ENCODE assay signal across 1 cellular context in the genomic region with DNA sequence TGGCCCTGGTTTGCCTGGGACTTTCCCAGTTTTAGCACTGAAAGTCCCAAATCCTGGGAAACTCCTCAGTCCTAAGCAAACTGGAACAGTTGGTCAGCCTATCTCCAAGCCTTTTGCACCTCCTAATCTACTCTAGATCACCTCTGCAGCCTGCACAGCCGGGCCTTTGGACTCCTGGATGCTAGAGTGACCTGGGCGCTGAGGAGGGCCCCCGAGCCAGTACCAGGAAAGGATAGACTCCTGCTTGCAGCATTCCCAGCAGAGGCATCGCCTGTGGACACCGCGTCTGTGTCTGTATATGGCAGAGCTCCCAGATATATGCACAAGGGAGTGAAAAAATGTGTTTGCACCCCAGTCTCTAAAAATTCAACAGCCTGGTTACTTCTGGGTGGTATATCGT.
TF ChIP-seq lines count a peak whose summit lies in the region.

No MANE protein-coding gene starts in this region.

TF ChIP-seq in IMR-90, 13 proteins besides CTCF, POLR2A, EP300 and RAD21:
- no peak for TF ChIP-seq MAFK (IDR thresholded peaks at IDR 0.05; ENCODE audit: low read depth, low read length)
- no peak for TF ChIP-seq CHD1 (IDR thresholded peaks at IDR 0.05; ENCODE audit: low read depth, low read length)
- TF ChIP-seq BHLHE40 (IDR thresholded peaks at IDR 0.05; ENCODE audit: low read depth, low read length), result no peak
- no peak for TF ChIP-seq MXI1 (IDR thresholded peaks at IDR 0.05; ENCODE audit: borderline replicate concordance, low read depth, low read length)
- TF ChIP-seq, protein P1, sequence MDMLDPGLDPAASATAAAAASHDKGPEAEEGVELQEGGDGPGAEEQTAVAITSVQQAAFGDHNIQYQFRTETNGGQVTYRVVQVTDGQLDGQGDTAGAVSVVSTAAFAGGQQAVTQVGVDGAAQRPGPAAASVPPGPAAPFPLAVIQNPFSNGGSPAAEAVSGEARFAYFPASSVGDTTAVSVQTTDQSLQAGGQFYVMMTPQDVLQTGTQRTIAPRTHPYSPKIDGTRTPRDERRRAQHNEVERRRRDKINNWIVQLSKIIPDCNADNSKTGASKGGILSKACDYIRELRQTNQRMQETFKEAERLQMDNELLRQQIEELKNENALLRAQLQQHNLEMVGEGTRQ (IDR thresholded peaks at IDR 0.05; ENCODE audit: low read depth, low read length), result no peak
